ENCODE assay signal across 3 cellular contexts in genomic region chr17:18672395-18673227, GRCh38. TPM values are rescaled to one million over a fixed set of nuclear protein-coding genes. Genes with fewer than 3 reads are reported as not detected.
"Had no signal": no experiment of that assay in that cellular context is flagged by ENCODE, and none has a peak within 500 bp of the region (broad histone marks: within the 10 kb centered on the region; RNA-seq: fewer than 3 reads in every experiment).

No MANE protein-coding gene starts in this region.

RNA-seq across cellular contexts. Expression of gene TBC1D28, which starts 28.4 kb away (rescaled TPM):
- total RNA-seq: K562, M059J had no signal
- polyA plus RNA-seq: IgD-negative memory B cell, K562 had no signal
